1 cellular context compared by ENCODE assay signal in the genomic region with DNA sequence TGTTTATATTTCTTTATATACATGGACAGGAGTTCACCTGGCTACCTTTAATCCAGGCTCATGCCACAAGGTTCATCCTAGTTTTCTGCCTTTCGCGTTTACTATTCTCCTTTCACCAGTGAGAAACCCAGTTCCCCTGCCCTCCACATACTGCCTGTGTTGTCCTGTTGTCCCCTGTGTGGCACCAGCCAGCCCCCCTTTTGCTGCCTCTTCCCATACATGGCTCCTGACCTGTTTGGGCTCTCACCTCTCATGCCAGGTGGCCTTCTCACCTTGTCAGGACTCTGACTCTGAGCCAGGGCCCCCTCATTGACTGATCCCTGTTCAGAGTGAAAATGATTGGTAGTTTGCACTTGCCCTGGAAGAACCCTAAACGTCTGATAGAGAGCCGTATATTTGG.
TF ChIP-seq lines count a peak whose summit lies in the region.

No MANE protein-coding gene starts in this region.

TF ChIP-seq in IMR-90, 13 proteins besides CTCF, POLR2A, EP300 and RAD21:
- TF ChIP-seq, protein P1, sequence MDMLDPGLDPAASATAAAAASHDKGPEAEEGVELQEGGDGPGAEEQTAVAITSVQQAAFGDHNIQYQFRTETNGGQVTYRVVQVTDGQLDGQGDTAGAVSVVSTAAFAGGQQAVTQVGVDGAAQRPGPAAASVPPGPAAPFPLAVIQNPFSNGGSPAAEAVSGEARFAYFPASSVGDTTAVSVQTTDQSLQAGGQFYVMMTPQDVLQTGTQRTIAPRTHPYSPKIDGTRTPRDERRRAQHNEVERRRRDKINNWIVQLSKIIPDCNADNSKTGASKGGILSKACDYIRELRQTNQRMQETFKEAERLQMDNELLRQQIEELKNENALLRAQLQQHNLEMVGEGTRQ (IDR thresholded peaks at IDR 0.05; ENCODE audit: low read depth, low read length), result no peak
- TF ChIP-seq NFE2L2 (IDR thresholded peaks at IDR 0.05; ENCODE audit: low read depth, low read length), result no peak
- TF ChIP-seq CEBPB (IDR thresholded peaks at IDR 0.05; ENCODE audit: low read depth, low read length), result no peak
- TF ChIP-seq RFX5 (IDR thresholded peaks at IDR 0.05; ENCODE audit: low read depth, low read length), result no peak
- no peak for TF ChIP-seq FOS (IDR thresholded peaks at IDR 0.05; ENCODE audit: low read depth, low read length)
- TF ChIP-seq CHD1 (IDR thresholded peaks at IDR 0.05; ENCODE audit: low read depth, low read length), result no peak
- TF ChIP-seq MAFK (IDR thresholded peaks at IDR 0.05; ENCODE audit: low read depth, low read length), result no peak
- no peak for TF ChIP-seq MAZ (IDR thresholded peaks at IDR 0.05; ENCODE audit: borderline replicate concordance, low read depth, low read length)
- no peak for TF ChIP-seq MXI1 (IDR thresholded peaks at IDR 0.05; ENCODE audit: borderline replicate concordance, low read depth, low read length)
- TF ChIP-seq RCOR1 (IDR thresholded peaks at IDR 0.05; ENCODE audit: insufficient replicate concordance, low read length), result no peak
- TF ChIP-seq SMC3 (IDR thresholded peaks at IDR 0.05; ENCODE audit: low read depth, low read length), result no peak
TF ChIP-seq in IMR-90: peak in this region for 0.
